28 cellular contexts compared by ENCODE assay signal in genomic region chr9:107723015-107723414, GRCh38.
"Had no signal": no experiment of that assay in that cellular context is flagged by ENCODE, and none has a peak within 500 bp of the region (broad histone marks: within the 10 kb centered on the region; RNA-seq: fewer than 3 reads in every experiment).

No MANE protein-coding gene starts in this region.

- H3K4me1 Mint-ChIP-seq: stimulated activated effector memory CD8-positive, alpha-beta T cell treated with anti-CD3 and anti-CD28 coated beads, Interleukin-12 subunit alpha, Interleukin-12 subunit beta, amount 100 ng/mL, for 72 hours; stimulated activated naive B cell treated with anti-CD40 and anti-IgM and Interleukin-4, amounts not matched to agents 10 μg/mL and 1 μg/mL and 100 μg/mL, for 72 hours; stimulated activated naive CD8-positive, alpha-beta T cell treated with anti-CD3 and anti-CD28 coated beads, Interleukin-15, amount 100 ng/mL, for 72 hours had no signal

- H3K9me3 ChIP-seq: stomach, suprapubic skin, testis, thoracic aorta, thyroid gland, tibial artery, tibial nerve, transverse colon, upper lobe of left lung, uterus, vagina had no signal

- DNase-seq: stimulated activated CD4-positive, alpha-beta T cell treated with anti-CD3 and anti-CD28 coated beads, Interleukin-2, amount 100 ng/mL, for 48 hours; stimulated activated CD4-positive, alpha-beta T cell treated with anti-CD3 and anti-CD28 coated beads, Interleukin-4, amount 100 ng/mL, for 1 hour; stimulated activated CD4-positive, alpha-beta T cell treated with anti-CD3 and anti-CD28 coated beads, Interleukin-4, amount 100 ng/mL, for 24 hours; stimulated activated CD4-positive, alpha-beta T cell treated with anti-CD3 and anti-CD28 coated beads, Interleukin-4, amount 100 ng/mL, for 4 hours; stimulated activated CD8-positive, alpha-beta memory T cell treated with anti-CD3 and anti-CD28 coated beads, Interleukin-4, amount 100 ng/mL, for 48 hours; stimulated activated naive B cell treated with anti-CD40 and anti-IgM and Interleukin-4, amounts not matched to agents 10 μg/mL and 1 μg/mL and 100 μg/mL, for 72 hours; stimulated activated naive CD4-positive, alpha-beta T cell; stimulated activated naive CD4-positive, alpha-beta T cell treated with Interleukin-2 at 50 U/mL for 16 hours; stimulated activated naive CD8-positive, alpha-beta T cell treated with anti-CD3 and anti-CD28 coated beads, Interleukin-15, amount 100 ng/mL, for 72 hours; stimulated activated naive CD8-positive, alpha-beta T cell treated with anti-CD3 and anti-CD28 coated beads, Interleukin-15, Interleukin-2, amounts not matched to agents 100 U/mL and 50 U/mL, for 24 hours; stomach; substantia nigra; testis; thyroid gland; tibial artery; transverse colon; trophoblast cell; upper lobe of left lung; uterus had no signal

- H3K4me3 ChIP-seq: stomach, suprapubic skin, testis, thoracic aorta, thyroid gland, tibial artery, tibial nerve, transverse colon, upper lobe of left lung, uterus, vagina had no signal

- H3K36me3 Mint-ChIP-seq: stimulated activated effector memory CD8-positive, alpha-beta T cell treated with anti-CD3 and anti-CD28 coated beads, Interleukin-12 subunit alpha, Interleukin-12 subunit beta, amount 100 ng/mL, for 72 hours; stimulated activated memory B cell treated with anti-CD40 and anti-IgM and Interleukin-4, amounts not matched to agents 10 μg/mL and 1 μg/mL and 100 μg/mL, for 72 hours; stimulated activated naive B cell treated with anti-CD40 and anti-IgM and Interleukin-4, amounts not matched to agents 10 μg/mL and 1 μg/mL and 100 μg/mL, for 72 hours; type B pancreatic cell had no signal

- H3K27ac Mint-ChIP-seq: stimulated activated effector memory CD8-positive, alpha-beta T cell treated with anti-CD3 and anti-CD28 coated beads, Interleukin-12 subunit alpha, Interleukin-12 subunit beta, amount 100 ng/mL, for 72 hours; stimulated activated memory B cell treated with anti-CD40 and anti-IgM and Interleukin-4, amounts not matched to agents 10 μg/mL and 1 μg/mL and 100 μg/mL, for 72 hours; stimulated activated naive B cell treated with anti-CD40 and anti-IgM and Interleukin-4, amounts not matched to agents 10 μg/mL and 1 μg/mL and 100 μg/mL, for 72 hours; stimulated activated naive CD8-positive, alpha-beta T cell treated with anti-CD3 and anti-CD28 coated beads, Interleukin-15, amount 100 ng/mL, for 72 hours; stimulated activated naive CD8-positive, alpha-beta T cell treated with anti-CD3 and anti-CD28 coated beads, Interleukin-15, Interleukin-2, amounts not matched to agents 100 ng/mL and 50 ng/mL, for 24 hours; type B pancreatic cell had no signal

- H3K27ac ChIP-seq: stomach, suprapubic skin, testis, thoracic aorta, thyroid gland, tibial artery, tibial nerve, transverse colon, upper lobe of left lung, uterus, vagina had no signal

- H3K4me3 Mint-ChIP-seq: stimulated activated effector memory CD8-positive, alpha-beta T cell treated with anti-CD3 and anti-CD28 coated beads, Interleukin-12 subunit alpha, Interleukin-12 subunit beta, amount 100 ng/mL, for 72 hours; stimulated activated memory B cell treated with anti-CD40 and anti-IgM and Interleukin-4, amounts not matched to agents 10 μg/mL and 1 μg/mL and 100 μg/mL, for 72 hours; stimulated activated naive B cell treated with anti-CD40 and anti-IgM and Interleukin-4, amounts not matched to agents 10 μg/mL and 1 μg/mL and 100 μg/mL, for 72 hours; stimulated activated naive CD8-positive, alpha-beta T cell treated with anti-CD3 and anti-CD28 coated beads, Interleukin-15, amount 100 ng/mL, for 72 hours; stimulated activated naive CD8-positive, alpha-beta T cell treated with anti-CD3 and anti-CD28 coated beads, Interleukin-15, Interleukin-2, amounts not matched to agents 100 ng/mL and 50 ng/mL, for 24 hours; type B pancreatic cell had no signal

- H3K4me1 ChIP-seq: stomach, suprapubic skin, testis, thyroid gland, tibial nerve, upper lobe of left lung, uterus, vagina had no signal

- FAIRE-seq: urothelium cell line had no signal

- ATAC-seq: stimulated activated effector memory CD8-positive, alpha-beta T cell treated with anti-CD3 and anti-CD28 coated beads, Interleukin-12 subunit alpha, Interleukin-12 subunit beta, amount 100 ng/mL, for 72 hours; stimulated activated memory B cell treated with anti-CD40 and anti-IgM and Interleukin-4, amounts not matched to agents 10 μg/mL and 1 μg/mL and 100 μg/mL, for 72 hours; stimulated activated naive B cell treated with anti-CD40 and anti-IgM and Interleukin-4, amounts not matched to agents 10 μg/mL and 1 μg/mL and 100 μg/mL, for 72 hours; stimulated activated naive CD8-positive, alpha-beta T cell treated with anti-CD3 and anti-CD28 coated beads, Interleukin-15, amount 100 ng/mL, for 72 hours; stimulated activated naive CD8-positive, alpha-beta T cell treated with anti-CD3 and anti-CD28 coated beads, Interleukin-15, Interleukin-2, amounts not matched to agents 100 U/mL and 50 U/mL, for 24 hours had no signal

- H3K36me3 ChIP-seq: stomach, suprapubic skin, thoracic aorta, thyroid gland, tibial artery, tibial nerve, transverse colon, upper lobe of left lung, uterus, vagina had no signal

- H3K9me3 Mint-ChIP-seq: stimulated activated naive B cell treated with anti-CD40 and anti-IgM and Interleukin-4, amounts not matched to agents 10 μg/mL and 1 μg/mL and 100 μg/mL, for 72 hours; stimulated activated naive CD8-positive, alpha-beta T cell treated with anti-CD3 and anti-CD28 coated beads, Interleukin-15, Interleukin-2, amounts not matched to agents 100 ng/mL and 50 ng/mL, for 24 hours; type B pancreatic cell had no signal

- H3K27me3 Mint-ChIP-seq: stimulated activated naive CD8-positive, alpha-beta T cell treated with anti-CD3 and anti-CD28 coated beads, Interleukin-15, amount 100 ng/mL, for 72 hours; stimulated activated naive CD8-positive, alpha-beta T cell treated with anti-CD3 and anti-CD28 coated beads, Interleukin-15, Interleukin-2, amounts not matched to agents 100 ng/mL and 50 ng/mL, for 24 hours had no signal

- H3K27me3 ChIP-seq: stomach, suprapubic skin, testis, thyroid gland, tibial artery, tibial nerve, transverse colon, upper lobe of left lung, uterus, vagina had no signal
